In the genomic region with DNA sequence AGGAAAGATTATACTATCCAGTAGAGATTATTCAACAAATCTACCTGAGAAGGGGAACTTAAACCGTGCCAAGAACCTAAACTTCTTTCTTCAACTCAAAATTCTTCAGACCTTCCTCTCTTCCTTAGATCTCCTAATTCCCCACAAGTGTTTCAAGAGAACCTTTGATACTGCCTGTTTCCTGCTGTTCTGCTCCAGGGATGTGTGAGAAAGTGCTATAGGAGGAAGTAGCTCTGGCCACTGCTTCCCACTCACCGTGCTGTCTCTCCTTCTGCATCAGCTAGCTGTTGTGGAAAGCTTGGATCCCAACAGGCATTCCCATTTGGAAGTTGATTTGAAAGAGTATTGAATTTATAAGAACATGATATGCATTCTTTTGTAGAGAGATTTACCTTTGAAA, we compare ENCODE assay signal across 23 cellular contexts. TPM values are rescaled to one million over a fixed set of nuclear protein-coding genes. Genes with fewer than 3 reads are reported as not detected.
DNase-seq lines count a peak whose midpoint lies in the region; ATAC-seq, FAIRE-seq and TF ChIP-seq lines count a peak whose summit lies in the region.
"Had no signal": no experiment of that assay in that cellular context is flagged by ENCODE, and none has a peak within 500 bp of the region (broad histone marks: within the 10 kb centered on the region; RNA-seq: fewer than 3 reads in every experiment).

No MANE protein-coding gene starts in this region.

- H4K8ac ChIP-seq in mesendoderm (ENCODE audit: low read depth, low read length) = no peak overlapping the region

- intact Hi-C loops in HepG2 (cut with micrococcal nuclease; ENCODE audit: unreplicated experiment) = no loop called here

- no peaks in the 10 kb centered on the region for H3K27me3 ChIP-seq in mesendoderm (ENCODE audit: insufficient read depth, low read length, poor library complexity)
- H3K27me3 ChIP-seq in HepG2 (ENCODE audit: control insufficient read depth in 1 of 2, insufficient read depth in 2 of 2, low read length in 2 of 2) = no peaks in the 10 kb centered on the region; a peak in 1 of 5 replicates

- H2BK5ac ChIP-seq in mesendoderm (ENCODE audit: low read length) = no peak overlapping the region

- ATAC-seq in GM21381 (IDR thresholded peaks at IDR 0.05; ENCODE audit: unreplicated experiment) (no peak), HepG2 (no peak)
- ATAC-seq: CD8-positive, alpha-beta T cell; T-helper 17 cell had no signal

- H2AFZ ChIP-seq in HepG2 (ENCODE audit: low read length) = no peak overlapping the region

- TF ChIP-seq EP300 in HepG2 (IDR thresholded peaks at IDR 0.05; ENCODE audit: low read depth in 2 of 2, low read length in 2 of 2) = no peak
- no peak for TF ChIP-seq EP300 in HepG2 (CRISPR knock-in tag; IDR thresholded peaks at IDR 0.05; ENCODE audit: borderline replicate concordance)

- CTCF ChIA-PET in HEK293 (lab: Yijun Ruan, JAX) (interaction anchor here (0.6 to 0.8 kb wide), 7 partner anchors 16 to 552 kb away, joined by 3 to 5 read pairs (median 3); no protein-coding TSS in a partner anchor), HepG2 (lab: Yijun Ruan, JAX; ENCODE audit: low intra/inter-chr PET ratio, low total read pairs) (no interaction called here)

- no peak overlapping the region for H3K4me2 ChIP-seq in mesendoderm (ENCODE audit: low read length)
- no peak overlapping the region for H3K4me2 ChIP-seq in HepG2 (ENCODE audit: low read depth, low read length)
- H3K4me2 ChIP-seq: SK-N-SH had no signal

- in situ Hi-C loops in HepG2 (cut with HindIII; ENCODE audit: extremely low pct_ligation_motif_present, low pct_unique_long_range_greater_than_20kb) = no loop called here

- H3K56ac ChIP-seq in mesendoderm (ENCODE audit: low read length) = no peak overlapping the region

- H3K18ac ChIP-seq in mesendoderm (ENCODE audit: low read length) = no peak overlapping the region

- peak; percentile 37 for DNase-seq in CD1c-positive myeloid dendritic cell (ENCODE audit: extremely low spot score)
- DNase-seq in mesendoderm = peak; percentile 57
- no peak for DNase-seq in H54 (ENCODE audit: insufficient read length, low spot score)
- no peak for DNase-seq in osteocyte (ENCODE audit: extremely low spot score, unreplicated experiment)
- DNase-seq in HepG2 (ENCODE audit: low spot score) = no peak
- DNase-seq: C1 segment of cervical spinal cord; CD8-positive, alpha-beta T cell; H7; HFFc6; NCI-H1105; NCI-H1436 treated with DMSO at 0.1 percent for 48 hours; NCI-H187 treated with DMSO at 0.1 percent for 48 hours; NCI-H446 treated with DMSO at 0.1 percent for 48 hours; SIG-M5; SK-N-SH; SW 1271; T-helper 17 cell had no signal

- no peak overlapping the region for H3K4ac ChIP-seq in mesendoderm (ENCODE audit: low read depth, low read length)

- H3K4me1 ChIP-seq in HEK293 (ENCODE audit: control insufficient read depth, insufficient read depth, low read length) (peaks cover 32% of the 10 kb centered on the region), mesendoderm (ENCODE audit: control insufficient read depth, low read depth, low read length) (no peaks in the 10 kb centered on the region), HepG2 (ENCODE audit: insufficient read depth, low read length) (peaks cover 38% of the 10 kb centered on the region)

- BruUV-seq in HepG2 (replicated peaks; lab: Mats Ljungman, UMichigan) = no TSS peak

- H3K36me3 ChIP-seq in HEK293 (ENCODE audit: control insufficient read depth in 2 of 2, insufficient read depth in 1 of 2, low read length in 2 of 2) (no peaks in the 10 kb centered on the region), mesendoderm (ENCODE audit: control insufficient read depth, insufficient read depth, low read length) (no peaks in the 10 kb centered on the region), HepG2 (replicated peaks in 1 of 2; ENCODE audit: control insufficient read depth in 1 of 2, insufficient read depth in 2 of 2, low read length in 2 of 2) (no peaks in the 10 kb centered on the region)

- WGBS in mesendoderm (ENCODE audit: extremely low coverage, insufficient coverage, low lambda C conversion rate) = no CpG with 5 or more reads among the region's 2 CpGs
- 84% methylated on average over 2 of the region's 2 CpGs for WGBS in HepG2 (ENCODE audit: low lambda C conversion rate)

- H3K4me3 Mint-ChIP-seq in brain (peak overlapping the region in 2 of 5 experiments; percentile 25 to 58), osteocyte (ENCODE audit: unreplicated experiment) (no peak overlapping the region)
- H3K4me3 Mint-ChIP-seq: CD8-positive, alpha-beta T cell; HFFc6; T-helper 17 cell had no signal

- peaks cover 42% of the 10 kb centered on the region for H3K4me1 Mint-ChIP-seq in brain
- peaks cover 12% of the 10 kb centered on the region for H3K4me1 Mint-ChIP-seq in osteocyte (ENCODE audit: unreplicated experiment)

- no peak overlapping the region for H2BK15ac ChIP-seq in mesendoderm (replicated peaks; ENCODE audit: low read depth)

- peaks cover 0 to 5% (median 0%) of the 10 kb centered on the region in 5 experiments for H3K9me3 Mint-ChIP-seq in brain
- H3K9me3 Mint-ChIP-seq in osteocyte (ENCODE audit: unreplicated experiment) = no peaks in the 10 kb centered on the region
- H3K9me3 Mint-ChIP-seq: CD8-positive, alpha-beta T cell; HFFc6 had no signal

- H3K27me3 Mint-ChIP-seq in brain = peaks cover 6% of the 10 kb centered on the region
- peaks cover 59% of the 10 kb centered on the region for H3K27me3 Mint-ChIP-seq in osteocyte (ENCODE audit: unreplicated experiment)

- no peak overlapping the region for H2AK5ac ChIP-seq in mesendoderm (ENCODE audit: low read length)

- H3K79me2 ChIP-seq in mesendoderm (ENCODE audit: control insufficient read depth, insufficient read depth, low read length) = no peaks in the 10 kb centered on the region
- peaks cover 2% of the 10 kb centered on the region for H3K79me2 ChIP-seq in HepG2 (ENCODE audit: insufficient read depth, low read length)

- no peaks in the 10 kb centered on the region for H3K79me1 ChIP-seq in mesendoderm (ENCODE audit: low read length)

- no peaks in the 10 kb centered on the region for H3K36me3 Mint-ChIP-seq in brain
- H3K36me3 Mint-ChIP-seq in osteocyte (ENCODE audit: unreplicated experiment) = no peaks in the 10 kb centered on the region
- H3K36me3 Mint-ChIP-seq: CD8-positive, alpha-beta T cell had no signal

- TF ChIP-seq POLR2A in H54 (IDR thresholded peaks at IDR 0.05; ENCODE audit: low read depth, low read length) (no peak), HepG2 (IDR thresholded peaks at IDR 0.05; ENCODE audit: insufficient read depth in 1 of 2, low read depth in 2 of 2, low read length in 2 of 2) (no peak)

- H3K4me3 ChIP-seq in HEK293 (ENCODE audit: low read depth, low read length) = no peak overlapping the region
- no peak overlapping the region for H3K4me3 ChIP-seq in mesendoderm (ENCODE audit: low read length)
- H3K4me3 ChIP-seq in HepG2 (replicated peaks in 1 of 3; ENCODE audit: insufficient read depth in 1 of 3, low read depth in 2 of 3, low read length in 3 of 3) = no peak overlapping the region

- no peak overlapping the region for H4K5ac ChIP-seq in mesendoderm (ENCODE audit: low read length)

- H3K27ac Mint-ChIP-seq in brain (peak overlapping the region in 4 of 5 experiments; percentile 9 to 53 (median 35)), osteocyte (ENCODE audit: unreplicated experiment) (no peak overlapping the region)
- H3K27ac Mint-ChIP-seq: CD8-positive, alpha-beta T cell; HFFc6; T-helper 17 cell had no signal

- TF ChIP-seq CTCF in HEK293 (tag by site-specific recombination; IDR thresholded peaks at IDR 0.05) = no peak
- TF ChIP-seq CTCF in brain (conservative IDR thresholded peaks at IDR 0.05) = no peak
- TF ChIP-seq CTCF in osteocyte (IDR thresholded peaks at IDR 0.05) = no peak
- TF ChIP-seq CTCF in HepG2 (CRISPR knock-in tag; IDR thresholded peaks at IDR 0.05) = no peak

- H3K23ac ChIP-seq in mesendoderm (ENCODE audit: low read length) = no peak overlapping the region

- no peaks in the 10 kb centered on the region for H4K20me1 ChIP-seq in HepG2 (ENCODE audit: insufficient read depth, low read length)

- H3K9me3 ChIP-seq in HEK293 (ENCODE audit: control insufficient read depth, insufficient read depth, low read depth, low read length) (no peaks in the 10 kb centered on the region), HepG2 (ENCODE audit: low read length) (no peaks in the 10 kb centered on the region)
- H3K9me3 ChIP-seq: SK-N-SH had no signal

- POLR2A ChIA-PET in HEK293 (lab: Yijun Ruan, JAX) = no interaction called here
- POLR2A ChIA-PET in HepG2 (lab: Yijun Ruan, JAX) = no interaction called here

- FAIRE-seq in H54 (lab: Jason Lieb, UNC) = no peak
- FAIRE-seq in HepG2 (lab: Jason Lieb, UNC) = no peak
- FAIRE-seq: HTR-8/SVneo, RCC 7860 had no signal

- no peak overlapping the region for H3K9ac ChIP-seq in mesendoderm (ENCODE audit: low read length)
- no peak overlapping the region for H3K9ac ChIP-seq in HepG2 (ENCODE audit: insufficient read depth, low read depth, low read length)
- H3K9ac ChIP-seq: SK-N-SH had no signal

- no peak overlapping the region for H2BK120ac ChIP-seq in mesendoderm (ENCODE audit: low read depth, low read length)

- H3K27ac ChIP-seq in HEK293 (ENCODE audit: extremely low read depth, low read depth, low read length) (no peak overlapping the region), mesendoderm (ENCODE audit: low read depth, low read length) (no peak overlapping the region), HepG2 (ENCODE audit: extremely low read length, insufficient read depth, low read length) (no peak overlapping the region)

- no peak for TF ChIP-seq RAD21 in HepG2 (CRISPR knock-in tag; IDR thresholded peaks at IDR 0.05)

RNA-seq across cellular contexts. Expression of a gene that starts 4.5 kb away (rescaled TPM):
- polyA plus RNA-seq in brain (ENCODE audit: insufficient read depth, low read depth, low replicate concordance) = 4.9 TPM
- polyA plus RNA-seq in mesendoderm (2013, experiment 1 of 2) = 10.6 TPM
- polyA plus RNA-seq in mesendoderm (2013, experiment 2 of 2) = 10.8 TPM
- 2.5 and 2.9 TPM in 2 replicates for total RNA-seq in osteocyte
- 2.5 and 3.3 TPM in 2 replicates for total RNA-seq in HepG2 (2016; rRNA removed; fragmentation: Illumina TruSeq; extraction: Trizol)
- total RNA-seq in HepG2 (2016; cell fraction: cytosol; rRNA removed; fragmentation: Illumina TruSeq; extraction: Trizol; ENCODE audit: low read depth) = 0.44 and 0.71 TPM in 2 replicates
- 2.0 and 3.2 TPM in 2 replicates for total RNA-seq in HepG2 (2016; cell fraction: insoluble cytoplasmic fraction; rRNA removed; fragmentation: Illumina TruSeq; extraction: Trizol)
- 1.0 and 1.1 TPM in 2 replicates for total RNA-seq in HepG2 (2016; cell fraction: membrane; rRNA removed; fragmentation: Illumina TruSeq; extraction: Trizol)
- total RNA-seq in HepG2 (2016; cell fraction: nucleus; rRNA removed; fragmentation: Illumina TruSeq; extraction: Trizol) = 6.2 and 8.0 TPM in 2 replicates
- 1.9 and 2.0 TPM in 2 replicates for polyA plus RNA-seq in HepG2 (2011; rRNA removed)
- polyA plus RNA-seq in HepG2 (2011; cell fraction: cytosol; rRNA removed) = 0.64 and 0.76 TPM in 2 replicates
- polyA plus RNA-seq in HepG2 (2011; cell fraction: nucleus; rRNA removed) = 10.0 and 12.0 TPM in 2 replicates
- 3.3 and 4.1 TPM in 2 replicates for polyA plus RNA-seq in HepG2 (2012)
- 0.06 and 0.09 TPM in 2 replicates for polyA plus RNA-seq in HepG2 (2016; cell fraction: cytosol; fragmentation: Illumina TruSeq; extraction: Trizol; ENCODE audit: low read depth)
- 1.3 and 2.6 TPM in 2 replicates for polyA plus RNA-seq in HepG2 (2016; cell fraction: insoluble cytoplasmic fraction; fragmentation: Illumina TruSeq; extraction: Trizol; ENCODE audit: low read depth)
- polyA plus RNA-seq in HepG2 (2016; cell fraction: membrane; fragmentation: Illumina TruSeq; extraction: Trizol; ENCODE audit: low read depth) = 0.14 and 0.41 TPM in 2 replicates
- 5.9 and 7.5 TPM in 2 replicates for polyA plus RNA-seq in HepG2 (2016; cell fraction: nucleus; fragmentation: Illumina TruSeq; extraction: Trizol; ENCODE audit: insufficient read depth, low read depth)
- polyA minus RNA-seq in HepG2 (2011; rRNA and poly(A)+ RNA removed; ENCODE audit: low replicate concordance) = 8.3 and 12.9 TPM in 2 replicates
- 3.6 and 3.8 TPM in 2 replicates for polyA minus RNA-seq in HepG2 (2011; cell fraction: cytosol; rRNA and poly(A)+ RNA removed)
- 23.2 and 23.6 TPM in 2 replicates for polyA minus RNA-seq in HepG2 (2011; cell fraction: nucleus; rRNA and poly(A)+ RNA removed)
- total RNA-seq: CD8-positive, alpha-beta T cell; T-helper 17 cell had no signal

RNA-seq across cellular contexts. Expression of a gene that starts 41.3 kb away (rescaled TPM):
- polyA plus RNA-seq in brain (ENCODE audit: insufficient read depth, low read depth, low replicate concordance) (3.4 TPM), HepG2 (2011; rRNA removed) (not detected in 2 replicates)
- polyA plus RNA-seq in mesendoderm (2013, experiment 1 of 2) = 2.4 TPM
- 2.8 TPM for polyA plus RNA-seq in mesendoderm (2013, experiment 2 of 2)
- total RNA-seq in osteocyte (66.0 and 66.7 TPM in 2 replicates), HepG2 (2016; rRNA removed; fragmentation: Illumina TruSeq; extraction: Trizol) (not detected in 2 replicates)
- not detected in 2 replicates for total RNA-seq in HepG2 (2016; cell fraction: cytosol; rRNA removed; fragmentation: Illumina TruSeq; extraction: Trizol; ENCODE audit: low read depth)
- not detected in 2 replicates for total RNA-seq in HepG2 (2016; cell fraction: insoluble cytoplasmic fraction; rRNA removed; fragmentation: Illumina TruSeq; extraction: Trizol)
- total RNA-seq in HepG2 (2016; cell fraction: membrane; rRNA removed; fragmentation: Illumina TruSeq; extraction: Trizol) = not detected in 2 replicates
- not detected in 2 replicates for total RNA-seq in HepG2 (2016; cell fraction: nucleus; rRNA removed; fragmentation: Illumina TruSeq; extraction: Trizol)
- not detected in 2 replicates for polyA plus RNA-seq in HepG2 (2011; cell fraction: cytosol; rRNA removed)
- not detected in 2 replicates for polyA plus RNA-seq in HepG2 (2011; cell fraction: nucleus; rRNA removed)
- polyA plus RNA-seq in HepG2 (2012) = not detected in 2 replicates
- polyA plus RNA-seq in HepG2 (2016; cell fraction: cytosol; fragmentation: Illumina TruSeq; extraction: Trizol; ENCODE audit: low read depth) = not detected in 2 replicates
- not detected in 2 replicates for polyA plus RNA-seq in HepG2 (2016; cell fraction: insoluble cytoplasmic fraction; fragmentation: Illumina TruSeq; extraction: Trizol; ENCODE audit: low read depth)
- polyA plus RNA-seq in HepG2 (2016; cell fraction: membrane; fragmentation: Illumina TruSeq; extraction: Trizol; ENCODE audit: low read depth) = not detected in 2 replicates
- not detected in 2 replicates for polyA plus RNA-seq in HepG2 (2016; cell fraction: nucleus; fragmentation: Illumina TruSeq; extraction: Trizol; ENCODE audit: insufficient read depth, low read depth)
- 0.05 TPM in 1 of 2 replicates, not detected in the other for polyA minus RNA-seq in HepG2 (2011; rRNA and poly(A)+ RNA removed; ENCODE audit: low replicate concordance)
- not detected in 2 replicates for polyA minus RNA-seq in HepG2 (2011; cell fraction: cytosol; rRNA and poly(A)+ RNA removed)
- not detected in 2 replicates for polyA minus RNA-seq in HepG2 (2011; cell fraction: nucleus; rRNA and poly(A)+ RNA removed)
- total RNA-seq: CD8-positive, alpha-beta T cell; MCF 10A; T-helper 17 cell had no signal

Comparison
In these comparisons a context has a peak if more than half of its experiments do, and no peak if none do; other contexts are left out.
1. DNase-seq: peak in CD1c-positive myeloid dendritic cell (single experiment) and mesendoderm (single experiment); none in H54 (single experiment), osteocyte (single experiment) and HepG2 (single experiment).
2. RNA of a gene that starts 41.3 kb away (total RNA-seq): 66.0 to 66.7 TPM in osteocyte; not detected in HepG2; every median in the first group is over 10 times any median in the second.